In the genomic region with DNA sequence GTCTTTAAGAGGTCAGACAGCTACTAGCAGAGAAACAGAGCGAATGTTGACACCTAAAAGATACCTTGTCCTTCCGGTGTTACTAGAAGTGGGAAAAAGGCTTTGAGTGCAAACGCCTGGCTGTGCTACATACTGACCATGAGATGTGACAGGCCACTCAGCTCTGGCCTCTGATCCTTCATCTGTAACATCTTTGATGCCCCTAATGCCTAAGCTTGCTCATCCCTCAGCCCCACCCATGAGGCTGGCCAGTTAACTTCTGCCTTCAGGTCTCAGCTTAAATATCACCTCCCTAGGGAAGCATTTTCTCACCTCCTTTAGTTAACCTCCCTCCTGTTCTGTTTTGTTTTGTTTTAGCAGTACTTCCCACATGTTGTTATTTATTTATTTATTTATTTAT, we compare ENCODE assay signal across 1 cellular context.
TF ChIP-seq lines count a peak whose summit lies in the region.

No MANE protein-coding gene starts in this region.

TF ChIP-seq in GM12878, 131 proteins besides CTCF, POLR2A, EP300 and RAD21:
- no peak for TF ChIP-seq SUZ12 (IDR thresholded peaks at IDR 0.05; ENCODE audit: unreplicated experiment)
- no peak for TF ChIP-seq TARDBP (IDR thresholded peaks at IDR 0.05; ENCODE audit: borderline replicate concordance)
- TF ChIP-seq ESRRA (IDR thresholded peaks at IDR 0.05; ENCODE audit: low read length) = no peak
- TF ChIP-seq, protein P1, sequence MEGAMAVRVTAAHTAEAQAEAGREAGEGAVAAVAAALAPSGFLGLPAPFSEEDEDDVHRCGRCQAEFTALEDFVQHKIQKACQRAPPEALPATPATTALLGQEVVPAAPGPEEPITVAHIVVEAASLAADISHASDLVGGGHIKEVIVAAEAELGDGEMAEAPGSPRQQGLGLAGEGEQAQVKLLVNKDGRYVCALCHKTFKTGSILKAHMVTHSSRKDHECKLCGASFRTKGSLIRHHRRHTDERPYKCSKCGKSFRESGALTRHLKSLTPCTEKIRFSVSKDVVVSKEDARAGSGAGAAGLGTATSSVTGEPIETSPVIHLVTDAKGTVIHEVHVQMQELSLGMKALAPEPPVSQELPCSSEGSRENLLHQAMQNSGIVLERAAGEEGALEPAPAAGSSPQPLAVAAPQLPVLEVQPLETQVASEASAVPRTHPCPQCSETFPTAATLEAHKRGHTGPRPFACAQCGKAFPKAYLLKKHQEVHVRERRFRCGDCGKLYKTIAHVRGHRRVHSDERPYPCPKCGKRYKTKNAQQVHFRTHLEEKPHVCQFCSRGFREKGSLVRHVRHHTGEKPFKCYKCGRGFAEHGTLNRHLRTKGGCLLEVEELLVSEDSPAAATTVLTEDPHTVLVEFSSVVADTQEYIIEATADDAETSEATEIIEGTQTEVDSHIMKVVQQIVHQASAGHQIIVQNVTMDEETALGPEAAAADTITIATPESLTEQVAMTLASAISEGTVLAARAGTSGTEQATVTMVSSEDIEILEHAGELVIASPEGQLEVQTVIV (IDR thresholded peaks at IDR 0.05; ENCODE audit: borderline replicate concordance, partially characterized antibody) = no peak
- no peak for TF ChIP-seq NFYA (IDR thresholded peaks at IDR 0.05; ENCODE audit: borderline replicate concordance, low read depth, low read length)
- TF ChIP-seq TCF7 (IDR thresholded peaks at IDR 0.05; ENCODE audit: borderline replicate concordance) = no peak
- TF ChIP-seq MTA3 (IDR thresholded peaks at IDR 0.05; ENCODE audit: borderline replicate concordance, low read length) = no peak
- no peak for TF ChIP-seq GATAD2B (conservative IDR thresholded peaks at IDR 0.05; ENCODE audit: low read depth)
- TF ChIP-seq BRCA1 (IDR thresholded peaks at IDR 0.05; ENCODE audit: low read depth, low read length) = no peak
- no peak for TF ChIP-seq SIN3A (IDR thresholded peaks at IDR 0.05; ENCODE audit: low read depth, low read length)
- TF ChIP-seq, protein P2, sequence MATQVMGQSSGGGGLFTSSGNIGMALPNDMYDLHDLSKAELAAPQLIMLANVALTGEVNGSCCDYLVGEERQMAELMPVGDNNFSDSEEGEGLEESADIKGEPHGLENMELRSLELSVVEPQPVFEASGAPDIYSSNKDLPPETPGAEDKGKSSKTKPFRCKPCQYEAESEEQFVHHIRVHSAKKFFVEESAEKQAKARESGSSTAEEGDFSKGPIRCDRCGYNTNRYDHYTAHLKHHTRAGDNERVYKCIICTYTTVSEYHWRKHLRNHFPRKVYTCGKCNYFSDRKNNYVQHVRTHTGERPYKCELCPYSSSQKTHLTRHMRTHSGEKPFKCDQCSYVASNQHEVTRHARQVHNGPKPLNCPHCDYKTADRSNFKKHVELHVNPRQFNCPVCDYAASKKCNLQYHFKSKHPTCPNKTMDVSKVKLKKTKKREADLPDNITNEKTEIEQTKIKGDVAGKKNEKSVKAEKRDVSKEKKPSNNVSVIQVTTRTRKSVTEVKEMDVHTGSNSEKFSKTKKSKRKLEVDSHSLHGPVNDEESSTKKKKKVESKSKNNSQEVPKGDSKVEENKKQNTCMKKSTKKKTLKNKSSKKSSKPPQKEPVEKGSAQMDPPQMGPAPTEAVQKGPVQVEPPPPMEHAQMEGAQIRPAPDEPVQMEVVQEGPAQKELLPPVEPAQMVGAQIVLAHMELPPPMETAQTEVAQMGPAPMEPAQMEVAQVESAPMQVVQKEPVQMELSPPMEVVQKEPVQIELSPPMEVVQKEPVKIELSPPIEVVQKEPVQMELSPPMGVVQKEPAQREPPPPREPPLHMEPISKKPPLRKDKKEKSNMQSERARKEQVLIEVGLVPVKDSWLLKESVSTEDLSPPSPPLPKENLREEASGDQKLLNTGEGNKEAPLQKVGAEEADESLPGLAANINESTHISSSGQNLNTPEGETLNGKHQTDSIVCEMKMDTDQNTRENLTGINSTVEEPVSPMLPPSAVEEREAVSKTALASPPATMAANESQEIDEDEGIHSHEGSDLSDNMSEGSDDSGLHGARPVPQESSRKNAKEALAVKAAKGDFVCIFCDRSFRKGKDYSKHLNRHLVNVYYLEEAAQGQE (IDR thresholded peaks at IDR 0.05; ENCODE audit: low read depth, low read length) = no peak
- TF ChIP-seq WRNIP1 (IDR thresholded peaks at IDR 0.05; ENCODE audit: borderline replicate concordance, low read depth, low read length) = no peak
- TF ChIP-seq, protein P3, sequence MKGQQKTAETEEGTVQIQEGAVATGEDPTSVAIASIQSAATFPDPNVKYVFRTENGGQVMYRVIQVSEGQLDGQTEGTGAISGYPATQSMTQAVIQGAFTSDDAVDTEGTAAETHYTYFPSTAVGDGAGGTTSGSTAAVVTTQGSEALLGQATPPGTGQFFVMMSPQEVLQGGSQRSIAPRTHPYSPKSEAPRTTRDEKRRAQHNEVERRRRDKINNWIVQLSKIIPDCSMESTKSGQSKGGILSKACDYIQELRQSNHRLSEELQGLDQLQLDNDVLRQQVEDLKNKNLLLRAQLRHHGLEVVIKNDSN (IDR thresholded peaks at IDR 0.05; ENCODE audit: borderline replicate concordance, extremely low read length, insufficient read depth, low read depth, low read length) = no peak
- TF ChIP-seq, protein P4, sequence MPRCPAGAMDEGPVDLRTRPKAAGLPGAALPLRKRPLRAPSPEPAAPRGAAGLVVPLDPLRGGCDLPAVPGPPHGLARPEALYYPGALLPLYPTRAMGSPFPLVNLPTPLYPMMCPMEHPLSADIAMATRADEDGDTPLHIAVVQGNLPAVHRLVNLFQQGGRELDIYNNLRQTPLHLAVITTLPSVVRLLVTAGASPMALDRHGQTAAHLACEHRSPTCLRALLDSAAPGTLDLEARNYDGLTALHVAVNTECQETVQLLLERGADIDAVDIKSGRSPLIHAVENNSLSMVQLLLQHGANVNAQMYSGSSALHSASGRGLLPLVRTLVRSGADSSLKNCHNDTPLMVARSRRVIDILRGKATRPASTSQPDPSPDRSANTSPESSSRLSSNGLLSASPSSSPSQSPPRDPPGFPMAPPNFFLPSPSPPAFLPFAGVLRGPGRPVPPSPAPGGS (IDR thresholded peaks at IDR 0.05; ENCODE audit: borderline replicate concordance, insufficient read depth, low read depth, low read length, poor library complexity, severe bottlenecking) = no peak
- TF ChIP-seq, protein P5, sequence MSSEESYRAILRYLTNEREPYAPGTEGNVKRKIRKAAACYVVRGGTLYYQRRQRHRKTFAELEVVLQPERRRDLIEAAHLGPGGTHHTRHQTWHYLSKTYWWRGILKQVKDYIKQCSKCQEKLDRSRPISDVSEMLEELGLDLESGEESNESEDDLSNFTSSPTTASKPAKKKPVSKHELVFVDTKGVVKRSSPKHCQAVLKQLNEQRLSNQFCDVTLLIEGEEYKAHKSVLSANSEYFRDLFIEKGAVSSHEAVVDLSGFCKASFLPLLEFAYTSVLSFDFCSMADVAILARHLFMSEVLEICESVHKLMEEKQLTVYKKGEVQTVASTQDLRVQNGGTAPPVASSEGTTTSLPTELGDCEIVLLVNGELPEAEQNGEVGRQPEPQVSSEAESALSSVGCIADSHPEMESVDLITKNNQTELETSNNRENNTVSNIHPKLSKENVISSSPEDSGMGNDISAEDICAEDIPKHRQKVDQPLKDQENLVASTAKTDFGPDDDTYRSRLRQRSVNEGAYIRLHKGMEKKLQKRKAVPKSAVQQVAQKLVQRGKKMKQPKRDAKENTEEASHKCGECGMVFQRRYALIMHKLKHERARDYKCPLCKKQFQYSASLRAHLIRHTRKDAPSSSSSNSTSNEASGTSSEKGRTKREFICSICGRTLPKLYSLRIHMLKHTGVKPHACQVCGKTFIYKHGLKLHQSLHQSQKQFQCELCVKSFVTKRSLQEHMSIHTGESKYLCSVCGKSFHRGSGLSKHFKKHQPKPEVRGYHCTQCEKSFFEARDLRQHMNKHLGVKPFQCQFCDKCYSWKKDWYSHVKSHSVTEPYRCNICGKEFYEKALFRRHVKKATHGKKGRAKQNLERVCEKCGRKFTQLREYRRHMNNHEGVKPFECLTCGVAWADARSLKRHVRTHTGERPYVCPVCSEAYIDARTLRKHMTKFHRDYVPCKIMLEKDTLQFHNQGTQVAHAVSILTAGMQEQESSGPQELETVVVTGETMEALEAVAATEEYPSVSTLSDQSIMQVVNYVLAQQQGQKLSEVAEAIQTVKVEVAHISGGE (CRISPR knock-in tag; IDR thresholded peaks at IDR 0.05) = no peak
- TF ChIP-seq POLR2AphosphoS2 (IDR thresholded peaks at IDR 0.05; ENCODE audit: low read depth, low read length) = no peak
TF ChIP-seq in GM12878: peak in this region for 0.
